In genomic region chr17:62073993-62074392, GRCh38 we compare ENCODE assay signal across 5 cellular contexts.
"Had no signal": no experiment of that assay in that cellular context is flagged by ENCODE, and none has a peak within 500 bp of the region (broad histone marks: within the 10 kb centered on the region; RNA-seq: fewer than 3 reads in every experiment).

No MANE protein-coding gene starts in this region.

- H3K9ac ChIP-seq: KMS-11 had no signal

- H3K27ac ChIP-seq: HL-60, KMS-11 had no signal

- FAIRE-seq: HTR-8/SVneo had no signal

- H3K4me2 ChIP-seq: KMS-11 had no signal

- DNase-seq: KBM-7, KG1 had no signal
